Comparison of ENCODE assay signal across 8 cellular contexts in the genomic region with DNA sequence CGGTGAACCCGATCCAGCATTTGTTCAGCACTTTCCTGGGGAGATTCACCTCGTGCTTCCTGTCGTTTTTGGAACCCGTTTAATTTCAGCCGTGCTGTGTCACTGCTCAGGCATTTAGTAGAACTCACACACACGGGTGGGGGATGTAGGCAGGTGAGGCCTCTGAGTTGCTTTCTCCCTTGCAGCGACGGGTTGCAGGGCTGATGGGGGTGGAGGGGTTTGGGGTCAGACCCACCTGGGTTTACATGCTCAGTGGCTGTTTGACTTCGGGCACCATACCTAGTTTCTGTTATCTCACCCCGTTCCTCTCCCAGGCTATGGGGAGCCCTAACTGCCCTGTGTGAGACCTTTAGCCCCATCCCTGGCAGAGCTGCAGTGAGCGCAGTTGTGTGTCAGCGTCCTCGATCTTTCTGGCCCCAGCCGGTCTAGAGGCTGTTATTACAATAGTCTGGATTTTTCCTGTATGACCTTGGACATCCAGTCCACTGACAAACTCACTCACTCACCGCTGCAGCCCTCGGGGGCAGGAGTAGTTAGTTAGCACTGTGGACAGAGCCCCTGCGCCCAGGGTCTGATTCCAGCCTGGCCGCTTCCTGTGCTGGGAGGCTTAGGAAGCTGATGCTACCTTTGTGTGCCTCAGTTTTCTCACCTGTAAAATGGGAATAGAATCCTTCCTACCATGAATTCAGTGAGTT. TPM values are rescaled to one million over a fixed set of nuclear protein-coding genes. Genes with fewer than 3 reads are reported as not detected.
DNase-seq lines count a peak whose midpoint lies in the region; ATAC-seq and TF ChIP-seq lines count a peak whose summit lies in the region.

No MANE protein-coding gene starts in this region.

- H3K27ac ChIP-seq in Peyer's patch (peak overlapping the region in 3 of 4 donors; percentile 75 to 92 (median 86)), fibroblast of lung (ENCODE audit: insufficient read depth, low read length) (peak overlapping the region; percentile 19), osteoblast (ENCODE audit: low read depth, low read length) (peak overlapping the region; percentile 48)

- H3K9me3 ChIP-seq in Peyer's patch = no peaks in the 10 kb centered on the region
- H3K9me3 ChIP-seq in fibroblast of lung (ENCODE audit: control insufficient read depth, insufficient read depth, low read depth, low read length) = no peaks in the 10 kb centered on the region
- no peaks in the 10 kb centered on the region for H3K9me3 ChIP-seq in osteoblast (ENCODE audit: low read depth, low read length)
- no peaks in the 10 kb centered on the region for H3K9me3 ChIP-seq in T-helper 17 cell (ENCODE audit: control insufficient read depth, low read length, poor library complexity, severe bottlenecking)

- H3K4me2 ChIP-seq in fibroblast of lung (ENCODE audit: extremely low read depth, insufficient read depth, low read length) (peak overlapping the region; percentile 53), osteoblast (ENCODE audit: insufficient read depth, low read length) (peak overlapping the region; percentile 89)

- no peak overlapping the region for H3K27ac Mint-ChIP-seq in T-helper 17 cell

- no peaks in the 10 kb centered on the region for H3K36me3 Mint-ChIP-seq in T-helper 17 cell (ENCODE audit: low read depth)

- no peaks in the 10 kb centered on the region for H3K79me2 ChIP-seq in fibroblast of lung (ENCODE audit: control insufficient read depth, insufficient read depth, low read length)
- peaks cover 25% of the 10 kb centered on the region for H3K79me2 ChIP-seq in osteoblast (ENCODE audit: insufficient read depth, low read length)

- peaks cover 0 to 42% (median 4%) of the 10 kb centered on the region in 4 donors for H3K4me1 ChIP-seq in Peyer's patch
- peaks cover 2% of the 10 kb centered on the region for H3K4me1 ChIP-seq in fibroblast of lung (ENCODE audit: control insufficient read depth, extremely low read depth, insufficient read depth, low read length)
- peaks cover 17% of the 10 kb centered on the region for H3K4me1 ChIP-seq in osteoblast (ENCODE audit: insufficient read depth, low read length)

- no peak overlapping the region for H3K9ac ChIP-seq in fibroblast of lung (ENCODE audit: insufficient read depth, low read length)

- H3K4me3 Mint-ChIP-seq in T-helper 17 cell = no peak overlapping the region

- TF ChIP-seq CTCF in Peyer's patch (IDR thresholded peaks at IDR 0.05) = peak in 1 of 6 experiments; percentile 3
- no peak for TF ChIP-seq CTCF in fibroblast of lung (conservative IDR thresholded peaks at IDR 0.05 in 1 of 2, IDR thresholded peaks at IDR 0.05 in 1 of 2; ENCODE audit: low read depth in 1 of 2, low read length in 2 of 2)
- no peak for TF ChIP-seq CTCF in osteoblast (IDR thresholded peaks at IDR 0.05; ENCODE audit: extremely low read depth, low read depth, low read length)

- peaks cover 14% of the 10 kb centered on the region for H3K4me1 Mint-ChIP-seq in T-helper 17 cell

- TF ChIP-seq POLR2A in Peyer's patch (IDR thresholded peaks at IDR 0.05) = peak; percentile 76 to 88

- ATAC-seq in HG03520 (IDR thresholded peaks at IDR 0.05; ENCODE audit: unreplicated experiment) (no peak), T-helper 17 cell (no peak)

- peak overlapping the region in 2 of 4 donors; percentile 90 to 94 for H3K4me3 ChIP-seq in Peyer's patch
- H3K4me3 ChIP-seq in fibroblast of lung (replicated peaks in 1 of 4; ENCODE audit: control extremely low read depth in 1 of 4, insufficient read depth in 1 of 4, low read depth in 3 of 4, low read length in 4 of 4) = peak overlapping the region in 1 of 4 experiments; percentile 78
- no peak overlapping the region for H3K4me3 ChIP-seq in osteoblast (ENCODE audit: insufficient read depth, low read length)

- no peak overlapping the region for H2AFZ ChIP-seq in fibroblast of lung (ENCODE audit: low read length)
- H2AFZ ChIP-seq in osteoblast (ENCODE audit: low read length) = no peak overlapping the region

- H3K36me3 ChIP-seq in Peyer's patch (no peaks in the 10 kb centered on the region), fibroblast of lung (ENCODE audit: control insufficient read depth, insufficient read depth, low read length) (no peaks in the 10 kb centered on the region), osteoblast (ENCODE audit: insufficient read depth, low read length) (no peaks in the 10 kb centered on the region)

- H4K20me1 ChIP-seq in fibroblast of lung (ENCODE audit: control insufficient read depth, extremely low read depth, insufficient read depth, low read length) = no peaks in the 10 kb centered on the region
- H4K20me1 ChIP-seq in osteoblast (ENCODE audit: insufficient read depth, low read length) = peaks cover 22% of the 10 kb centered on the region

- H3K27me3 ChIP-seq in Peyer's patch (no peaks in the 10 kb centered on the region), fibroblast of lung (ENCODE audit: control insufficient read depth, insufficient read depth, low read length) (no peaks in the 10 kb centered on the region), osteoblast (ENCODE audit: insufficient read depth, low read length) (no peaks in the 10 kb centered on the region)

- H3K27me3 Mint-ChIP-seq in T-helper 17 cell = peaks cover 12% of the 10 kb centered on the region

- peak; percentile 79 for DNase-seq in DMS53 treated with DMSO at 0.1 percent for 48 hours (lab: John Stamatoyannopoulos, UW; ENCODE audit: unreplicated experiment)
- DNase-seq in Peyer's patch = peak in 2 of 3 donors; percentile 81 to 85
- peak; percentile 38 to 73 for DNase-seq in fibroblast of lung (ENCODE audit: low read depth in 2 of 2)
- peak; percentile 90 for DNase-seq in osteoblast (ENCODE audit: insufficient read length, low spot score, missing footprints)
- no peak for DNase-seq in T-helper 17 cell
- DNase-seq in effector CD8-positive, alpha-beta T cell (lab: John Stamatoyannopoulos, UW) = no peak
- DNase-seq in NCI-H187 treated with DMSO at 0.1 percent for 48 hours (lab: John Stamatoyannopoulos, UW) = no peak

RNA-seq across cellular contexts. Expression of a gene that starts 2.6 kb away (rescaled TPM):
- 100 to 1,000 TPM; 149 to 196 (median 168) TPM for total RNA-seq in Peyer's patch
- total RNA-seq in fibroblast of lung = 20.8 and 22.0 TPM in 2 replicates
- polyA plus RNA-seq in fibroblast of lung = 3.5 and 3.8 TPM in 2 replicates
- 11.3 and 14.3 TPM in 2 replicates for polyA plus RNA-seq in fibroblast of lung (2012)
- polyA minus RNA-seq in fibroblast of lung (ENCODE audit: low replicate concordance) = 16.4 and 23.0 TPM in 2 replicates
- 16.3 and 18.6 TPM in 2 replicates for total RNA-seq in osteoblast
- total RNA-seq in T-helper 17 cell = 1 to 10 TPM in 1 of 2 donors, under 1 TPM in 1; 0.73 to 3.0 TPM

RNA-seq across cellular contexts. Expression of a gene that starts 43.3 kb away (rescaled TPM):
- 100 to 1,000 TPM in 3 of 4 donors, 10 to 100 TPM in 1; 79.2 to 198 (median 183) TPM for total RNA-seq in Peyer's patch
- 14.1 and 25.4 TPM in 2 replicates for total RNA-seq in fibroblast of lung
- polyA plus RNA-seq in fibroblast of lung = 45.6 TPM in 2 replicates
- polyA plus RNA-seq in fibroblast of lung (2012) = 74.7 and 76.0 TPM in 2 replicates
- 210 and 228 TPM in 2 replicates for polyA minus RNA-seq in fibroblast of lung (ENCODE audit: low replicate concordance)
- 37.7 and 40.5 TPM in 2 replicates for total RNA-seq in osteoblast
- 10 to 100 TPM; 10.5 to 11.6 TPM for total RNA-seq in T-helper 17 cell

Comparison
In these comparisons a context has a peak if more than half of its experiments do, and no peak if none do; other contexts are left out.
1. DNase-seq: peak in DMS53 treated with DMSO at 0.1 percent for 48 hours (single experiment), Peyer's patch (2 of 3), fibroblast of lung (2 of 2) and osteoblast (single experiment); none in T-helper 17 cell (0 of 3), effector CD8-positive, alpha-beta T cell (single experiment) and NCI-H187 treated with DMSO at 0.1 percent for 48 hours (single experiment).
2. H3K27ac ChIP-seq: peak in every context shown above with its lines; median percentile 86 in Peyer's patch; 48 in osteoblast; 19 in fibroblast of lung.